In genomic region chr9:125558453-125559084, GRCh38 we compare ENCODE assay signal across 8 cellular contexts.
DNase-seq lines count a peak whose midpoint lies in the region; ATAC-seq and TF ChIP-seq lines count a peak whose summit lies in the region.

No MANE protein-coding gene starts in this region.

- H3K4me3 ChIP-seq in PC-3 (ENCODE audit: low read length) = no peak overlapping the region
- H3K4me3 ChIP-seq in fibroblast of villous mesenchyme (ENCODE audit: low read depth, low read length) = no peak overlapping the region
- no peak overlapping the region for H3K4me3 ChIP-seq in transverse colon

- no peaks in the 10 kb centered on the region for H3F3A ChIP-seq in PC-3 (ENCODE audit: low read length, unreplicated experiment)

- CTCF ChIA-PET in PC-3 (lab: Charles Lee) = interaction anchor here (0.9 to 1.0 kb wide), 2 partner anchors 45 to 125 kb away, joined by 3 read pairs; no protein-coding TSS in a partner anchor

- POLR2A ChIA-PET in PC-3 (lab: Charles Lee; ENCODE audit: unreplicated experiment) = no interaction called here

- peak; percentile 49 for DNase-seq in G401 (ENCODE audit: low spot score)
- peak; percentile 36 for DNase-seq in KG1 (lab: John Stamatoyannopoulos, UW)
- DNase-seq in PC-3 = peak; percentile 70
- DNase-seq in activated T-cell treated with anti-CD3 and anti-CD28 coated beads, Interleukin-2, amount 50 U/mL, for 48 hours = peak; percentile 50 to 57
- DNase-seq in fibroblast of villous mesenchyme (ENCODE audit: low read depth) = peak; percentile 81
- DNase-seq in non-pigmented ciliary epithelial cell (ENCODE audit: low read depth) = peak; percentile 47
- DNase-seq in transverse colon = peak; percentile 63

- no peak overlapping the region for H3K4me2 ChIP-seq in PC-3 (ENCODE audit: low read length)

- ATAC-seq in PC-3 (peak; percentile 63), HG03565 (IDR thresholded peaks at IDR 0.05; ENCODE audit: unreplicated experiment) (no peak)

- no peak overlapping the region for H2AFZ ChIP-seq in PC-3 (ENCODE audit: low read length)

- WGBS in transverse colon (ENCODE audit: low coverage in 1 of 2), 2 donors = 40 to 47% methylated on average over 2 of the region's 2 CpGs

- in situ Hi-C loops in G401 (cut with HindIII; ENCODE audit: low sequenced_read_pairs) (no loop called here), transverse colon (cut with MboI; ENCODE audit: low pct_ligation_motif_present in 1 of 4, low pct_unique_long_range_greater_than_20kb in 1 of 4, low sequenced_read_pairs in 3 of 4) (loop anchor here in 2 of 4 donors (10.0 kb wide), 2 partner anchors 76 to 144 kb away; no protein-coding TSS in a partner anchor)

- H3K9ac ChIP-seq in PC-3 (ENCODE audit: low read length) = no peak overlapping the region

- no peak for TF ChIP-seq POLR2A in transverse colon (IDR thresholded peaks at IDR 0.05)

- H3K79me2 ChIP-seq in PC-3 (ENCODE audit: low read length) = no peaks in the 10 kb centered on the region

- H3K27ac ChIP-seq in PC-3 (ENCODE audit: low read length) (no peak overlapping the region), transverse colon (peak overlapping the region in 1 of 4 donors; percentile 33)

- TF ChIP-seq CTCF in PC-3 (conservative IDR thresholded peaks at IDR 0.05; ENCODE audit: low read depth, low read length) = peak; percentile 78
- peak; percentile 92 for TF ChIP-seq CTCF in fibroblast of villous mesenchyme (IDR thresholded peaks at IDR 0.05; ENCODE audit: insufficient read depth, low read depth, low read length)
- peak; percentile 69 to 84 (median 77) for TF ChIP-seq CTCF in transverse colon (IDR thresholded peaks at IDR 0.05)

- H3K36me3 ChIP-seq in PC-3 (ENCODE audit: low read depth, low read length) (no peaks in the 10 kb centered on the region), transverse colon (no peaks in the 10 kb centered on the region)

- H3K9me3 ChIP-seq in PC-3 (ENCODE audit: low read length) (no peaks in the 10 kb centered on the region), transverse colon (no peaks in the 10 kb centered on the region)

- no peaks in the 10 kb centered on the region for H3K27me3 ChIP-seq in PC-3 (ENCODE audit: low read length)
- H3K27me3 ChIP-seq in transverse colon = no peaks in the 10 kb centered on the region

- BruUV-seq in PC-3 (replicated peaks; lab: Mats Ljungman, UMichigan) = no TSS peak

- no peaks in the 10 kb centered on the region for H3K4me1 ChIP-seq in PC-3 (ENCODE audit: insufficient read depth, low read length)
- H3K4me1 ChIP-seq in transverse colon = peaks cover 0 to 6% (median 1%) of the 10 kb centered on the region in 4 donors

- no peak for TF ChIP-seq EP300 in transverse colon (IDR thresholded peaks at IDR 0.05; ENCODE audit: low read depth)

- no peaks in the 10 kb centered on the region for H3K9me2 ChIP-seq in PC-3 (replicated peaks; ENCODE audit: low read length)

- intact Hi-C loops in PC-3 (cut with micrococcal nuclease) (loop anchor here (5.0 to 10.0 kb wide), 2 partner anchors 74 to 666 kb away; no protein-coding TSS in a partner anchor), transverse colon (cut with DNase I; ENCODE audit: low total_unique reads) (loop anchor here (5.0 kb wide), 1 partner anchor 669 kb away; no protein-coding TSS in a partner anchor)

- H4K20me1 ChIP-seq in PC-3 (ENCODE audit: low read length) = no peaks in the 10 kb centered on the region
